In the genomic region with DNA sequence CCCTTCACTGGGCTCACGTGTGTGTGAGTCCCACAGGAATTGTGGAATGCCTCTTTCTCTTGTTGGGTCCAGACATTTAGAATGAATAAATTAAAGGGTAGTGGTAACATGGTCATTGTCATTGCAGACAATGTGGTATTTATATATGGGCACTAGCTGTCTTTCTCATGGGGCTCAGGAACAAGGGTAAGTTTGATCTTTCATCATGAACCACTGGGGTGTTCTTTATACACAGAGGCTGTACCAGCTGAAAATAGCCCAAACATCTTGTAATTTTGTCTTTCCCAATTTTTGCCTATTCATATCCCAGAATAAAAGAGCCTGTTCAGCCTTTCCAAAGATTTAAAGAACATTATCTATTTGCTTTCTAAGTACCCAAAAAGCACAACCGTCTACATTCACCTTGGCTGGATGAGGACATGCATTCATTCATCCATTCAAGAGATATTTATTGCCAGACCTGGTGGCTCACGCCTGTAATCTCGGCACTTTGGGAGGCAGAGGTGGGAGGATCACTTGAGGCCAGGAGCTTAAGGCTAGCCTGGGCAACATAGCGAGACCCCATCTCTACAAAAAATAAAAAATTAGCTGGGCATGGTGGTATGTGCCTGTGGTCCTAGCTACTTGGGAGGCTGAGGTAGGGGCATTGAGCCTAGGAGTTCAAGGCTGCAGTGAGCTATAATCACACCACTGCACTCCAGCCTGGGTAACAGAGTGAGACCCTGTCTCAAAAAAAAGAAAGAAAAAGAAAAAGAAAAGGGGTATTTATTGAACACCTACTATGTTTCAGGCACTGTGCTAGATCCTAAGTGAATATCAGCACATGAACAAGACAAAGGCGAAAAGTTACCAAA, we compare ENCODE assay signal across 11 cellular contexts. TPM values are rescaled to one million over a fixed set of nuclear protein-coding genes. Genes with fewer than 3 reads are reported as not detected.
A peak's percentile ranks its signal among the peaks of the same experiment; 100 is the strongest.
DNase-seq lines count a peak whose midpoint lies in the region; ATAC-seq and TF ChIP-seq lines count a peak whose summit lies in the region.
"Had no signal": no experiment of that assay in that cellular context is flagged by ENCODE, and none has a peak within 500 bp of the region (broad histone marks: within the 10 kb centered on the region; RNA-seq: fewer than 3 reads in every experiment).

No MANE protein-coding gene starts in this region.

- H3K9me3 ChIP-seq in breast epithelium (no peaks in the 10 kb centered on the region), muscle layer of duodenum (ENCODE audit: control insufficient read depth in 1 of 2, low read length in 2 of 2) (no peaks in the 10 kb centered on the region), tibial artery (no peaks in the 10 kb centered on the region)
- H3K9me3 ChIP-seq: Caco-2 had no signal

- H3K36me3 Mint-ChIP-seq in IgD-negative memory B cell, result no peaks in the 10 kb centered on the region

- no peak for DNase-seq in breast epithelium (ENCODE audit: low spot score in 2 of 2)
- peak in 1 of 2 donors; percentile 44 for DNase-seq in tibial artery
- DNase-seq in amygdala (lab: John Stamatoyannopoulos, UW), result no peak
- DNase-seq: Caco-2, NCI-H1436 treated with DMSO at 0.1 percent for 48 hours, NCI-H774 had no signal

- H3K4me1 Mint-ChIP-seq in IgD-negative memory B cell, result peaks cover 24 to 30% (median 28%) of the 10 kb centered on the region in 3 donors

- peak overlapping the region; percentile 47 to 84 (median 58) for H3K4me3 Mint-ChIP-seq in IgD-negative memory B cell
- H3K4me3 Mint-ChIP-seq: activated CD4-positive, alpha-beta T cell treated with anti-CD3 and anti-CD28 coated beads, Interleukin-2, amount 10 ng/mL, durations not matched to agents 7 days and 5 days had no signal

- H3K36me3 ChIP-seq in breast epithelium (no peaks in the 10 kb centered on the region), muscle layer of duodenum (ENCODE audit: control insufficient read depth in 1 of 2, insufficient read depth in 2 of 2, low read length in 2 of 2) (peaks cover 0 to 10% of the 10 kb centered on the region in 2 donors), tibial artery (peaks cover 0 to under 1% (median 0%) of the 10 kb centered on the region in 3 donors)

- peak overlapping the region; percentile 87 to 97 (median 93) for H3K27ac Mint-ChIP-seq in IgD-negative memory B cell
- H3K27ac Mint-ChIP-seq: activated CD4-positive, alpha-beta T cell treated with anti-CD3 and anti-CD28 coated beads, Interleukin-2, amount 10 ng/mL, durations not matched to agents 7 days and 5 days had no signal

- H3K27me3 ChIP-seq in breast epithelium (no peaks in the 10 kb centered on the region), muscle layer of duodenum (ENCODE audit: low read depth, low read length) (no peaks in the 10 kb centered on the region), tibial artery (no peaks in the 10 kb centered on the region)

- H3K9me3 Mint-ChIP-seq in IgD-negative memory B cell, result no peaks in the 10 kb centered on the region
- H3K9me3 Mint-ChIP-seq: activated CD4-positive, alpha-beta T cell treated with anti-CD3 and anti-CD28 coated beads, Interleukin-2, amount 10 ng/mL, durations not matched to agents 7 days and 5 days had no signal

- peaks cover 49% of the 10 kb centered on the region for H3K27me3 Mint-ChIP-seq in IgD-negative memory B cell

- no peak for ATAC-seq in HG02642 (IDR thresholded peaks at IDR 0.05; ENCODE audit: poor library complexity, unreplicated experiment)
- ATAC-seq in HG03097 (IDR thresholded peaks at IDR 0.05; ENCODE audit: low FRiP score, unreplicated experiment), result no peak

- H3K4me1 ChIP-seq in breast epithelium (no peaks in the 10 kb centered on the region), muscle layer of duodenum (ENCODE audit: control insufficient read depth in 1 of 2, insufficient read depth in 2 of 2, low read length in 2 of 2) (peaks cover 6 to 20% of the 10 kb centered on the region in 2 donors), tibial artery (peaks cover 0 to 35% (median 20%) of the 10 kb centered on the region in 4 donors)
- H3K4me1 ChIP-seq: Caco-2 had no signal

- TF ChIP-seq CTCF in breast epithelium (IDR thresholded peaks at IDR 0.05) (no peak), tibial artery (IDR thresholded peaks at IDR 0.05) (no peak)

- no peak overlapping the region for H3K4me3 ChIP-seq in breast epithelium
- H3K4me3 ChIP-seq in muscle layer of duodenum (ENCODE audit: low read depth in 1 of 2, low read length in 2 of 2), result no peak overlapping the region
- H3K4me3 ChIP-seq in tibial artery, result no peak overlapping the region

- peak overlapping the region; percentile 100 for H3K27ac ChIP-seq in breast epithelium
- peak overlapping the region; percentile 42 for H3K27ac ChIP-seq in muscle layer of duodenum (ENCODE audit: low read length)
- peak overlapping the region; percentile 38 to 47 for H3K27ac ChIP-seq in tibial artery

- intact Hi-C loops in breast epithelium (cut with DNase I; ENCODE audit: low total_unique reads), result no loop called here
- intact Hi-C loops in tibial artery (cut with DNase I; ENCODE audit: low total_unique reads), result no loop called here

- no peak for TF ChIP-seq POLR2A in breast epithelium (IDR thresholded peaks at IDR 0.05)

RNA-seq across cellular contexts. Expression of gene FOS, which starts 4.4 kb away (rescaled TPM):
- polyA plus RNA-seq in IgD-negative memory B cell, result 487 TPM
- total RNA-seq in breast epithelium, result 100 to 1,000 TPM; 398 to 629 (median 549) TPM

Comparison
In these comparisons a context has a peak if more than half of its experiments do, and no peak if none do; other contexts are left out.
1. H3K27ac ChIP-seq: peak in every context shown above with its lines; median percentile 100 in breast epithelium; 42 in tibial artery; 42 in muscle layer of duodenum.